In the genomic region with DNA sequence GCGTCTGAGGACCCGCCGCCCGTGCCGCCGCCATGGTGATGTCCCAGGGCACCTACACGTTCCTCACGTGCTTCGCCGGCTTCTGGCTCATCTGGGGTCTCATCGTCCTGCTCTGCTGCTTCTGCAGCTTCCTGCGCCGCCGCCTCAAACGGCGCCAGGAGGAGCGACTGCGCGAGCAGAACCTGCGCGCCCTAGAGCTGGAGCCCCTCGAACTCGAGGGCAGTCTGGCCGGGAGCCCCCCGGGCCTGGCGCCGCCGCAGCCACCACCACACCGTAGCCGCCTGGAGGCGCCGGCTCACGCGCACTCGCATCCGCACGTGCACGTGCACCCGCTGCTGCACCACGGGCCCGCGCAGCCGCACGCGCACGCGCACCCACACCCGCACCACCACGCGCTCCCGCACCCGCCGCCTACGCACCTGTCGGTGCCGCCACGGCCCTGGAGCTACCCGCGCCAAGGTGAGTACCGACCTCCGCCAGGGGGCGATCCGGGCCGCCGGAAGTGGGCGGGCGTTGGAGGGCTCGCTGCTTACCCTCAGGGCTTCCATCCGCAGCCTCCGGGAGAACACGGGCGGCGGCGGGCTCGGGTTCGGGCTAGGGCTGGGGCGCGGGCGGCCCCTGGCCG, we compare ENCODE assay signal across 8 cellular contexts. TPM values are rescaled to one million over a fixed set of nuclear protein-coding genes. Genes with fewer than 3 reads are reported as not detected.
DNase-seq lines count a peak whose midpoint lies in the region; ATAC-seq and TF ChIP-seq lines count a peak whose summit lies in the region.

No MANE protein-coding gene starts in this region.

- peak; percentile 55 for TF ChIP-seq POLR2A in GM19193 (IDR thresholded peaks at IDR 0.05; ENCODE audit: extremely low read depth, insufficient read depth, insufficient read length)

- peaks cover 3% of the 10 kb centered on the region for H3K27me3 Mint-ChIP-seq in activated CD8-positive, alpha-beta T cell treated with anti-CD3 and anti-CD28 coated beads, Interleukin-2, amount 10 ng/mL, durations not matched to agents 7 days and 5 days (ENCODE audit: low read depth)
- no peaks in the 10 kb centered on the region for H3K27me3 Mint-ChIP-seq in effector memory CD8-positive, alpha-beta T cell

- peak overlapping the region; percentile 76 for H3K4me3 Mint-ChIP-seq in activated CD8-positive, alpha-beta T cell treated with anti-CD3 and anti-CD28 coated beads, Interleukin-2, amount 10 ng/mL, durations not matched to agents 7 days and 5 days
- peak overlapping the region; percentile 83 for H3K4me3 Mint-ChIP-seq in effector memory CD8-positive, alpha-beta T cell

- peaks cover 7% of the 10 kb centered on the region for H3K36me3 Mint-ChIP-seq in activated CD8-positive, alpha-beta T cell treated with anti-CD3 and anti-CD28 coated beads, Interleukin-2, amount 10 ng/mL, durations not matched to agents 7 days and 5 days (ENCODE audit: low read depth)
- peaks cover 69% of the 10 kb centered on the region for H3K36me3 Mint-ChIP-seq in effector memory CD8-positive, alpha-beta T cell (ENCODE audit: insufficient read depth)

- POLR2A ChIA-PET in activated CD8-positive, alpha-beta T cell treated with anti-CD3 and anti-CD28 coated beads, Interleukin-2, amount 10 ng/mL, durations not matched to agents 7 days and 5 days (lab: Charles Lee) = interaction anchor here (0.6 to 19.4 kb wide), 12 partner anchors 8 to 146 kb away, joined by 3 to 245 read pairs (median 4); a partner anchor contains a TSS

- H3K27ac Mint-ChIP-seq in activated CD8-positive, alpha-beta T cell treated with anti-CD3 and anti-CD28 coated beads, Interleukin-2, amount 10 ng/mL, durations not matched to agents 7 days and 5 days = peak overlapping the region; percentile 75
- H3K27ac Mint-ChIP-seq in effector memory CD8-positive, alpha-beta T cell = peak overlapping the region; percentile 86 to 92

- peaks cover 32% of the 10 kb centered on the region for H3K4me1 Mint-ChIP-seq in activated CD8-positive, alpha-beta T cell treated with anti-CD3 and anti-CD28 coated beads, Interleukin-2, amount 10 ng/mL, durations not matched to agents 7 days and 5 days (ENCODE audit: low read depth)
- H3K4me1 Mint-ChIP-seq in effector memory CD8-positive, alpha-beta T cell (ENCODE audit: low read depth in 2 of 2) = peaks cover 19 to 21% of the 10 kb centered on the region in 2 donors

- CTCF ChIA-PET in activated CD8-positive, alpha-beta T cell treated with anti-CD3 and anti-CD28 coated beads, Interleukin-2, amount 10 ng/mL, durations not matched to agents 7 days and 5 days (lab: Charles Lee) = interaction anchor here (0.6 to 8.6 kb wide), 38 partner anchors 9 to 918 kb away, joined by 3 to 337 read pairs (median 8); a partner anchor contains a TSS

- peak in 8 of 14 donors; percentile 24 to 83 (median 46) for DNase-seq in C1 segment of cervical spinal cord (lab: John Stamatoyannopoulos, UW)
- peak; percentile 86 for DNase-seq in NCI-H82 (lab: John Stamatoyannopoulos, UW)
- peak; percentile 94 for DNase-seq in activated CD8-positive, alpha-beta T cell treated with anti-CD3 and anti-CD28 coated beads, Interleukin-2, amount 10 ng/mL, durations not matched to agents 7 days and 5 days
- DNase-seq in effector memory CD8-positive, alpha-beta T cell = peak; percentile 95
- DNase-seq in midbrain (lab: John Stamatoyannopoulos, UW) = peak; percentile 44
- peak; percentile 89 to 92 for DNase-seq in stimulated activated CD8-positive, alpha-beta memory T cell treated with anti-CD3 and anti-CD28 coated beads, Interleukin-2, amount 100 ng/mL, for 48 hours (ENCODE audit: low read depth in 2 of 2)

- peak; percentile 38 for ATAC-seq in HG03378 (IDR thresholded peaks at IDR 0.05; ENCODE audit: unreplicated experiment)
- peak; percentile 72 for ATAC-seq in activated CD8-positive, alpha-beta T cell treated with anti-CD3 and anti-CD28 coated beads, Interleukin-2, amount 10 ng/mL, durations not matched to agents 7 days and 5 days
- peak; percentile 62 for ATAC-seq in effector memory CD8-positive, alpha-beta T cell (replicated peaks)

- H3K9me3 Mint-ChIP-seq in activated CD8-positive, alpha-beta T cell treated with anti-CD3 and anti-CD28 coated beads, Interleukin-2, amount 10 ng/mL, durations not matched to agents 7 days and 5 days (ENCODE audit: insufficient read depth) = no peaks in the 10 kb centered on the region
- no peaks in the 10 kb centered on the region for H3K9me3 Mint-ChIP-seq in effector memory CD8-positive, alpha-beta T cell

RNA-seq across cellular contexts. Expression of a gene that starts 8.5 kb away (rescaled TPM):
- 10 to 100 TPM in 1 of 2 experiments, 1 to 10 TPM in 1; 9.8 to 11.6 TPM for total RNA-seq in activated CD8-positive, alpha-beta T cell treated with anti-CD3 and anti-CD28 coated beads, Interleukin-2, amount 10 ng/mL, durations not matched to agents 7 days and 5 days

RNA-seq across cellular contexts. Expression of a gene that starts 18.3 kb away (rescaled TPM):
- total RNA-seq in activated CD8-positive, alpha-beta T cell treated with anti-CD3 and anti-CD28 coated beads, Interleukin-2, amount 10 ng/mL, durations not matched to agents 7 days and 5 days = 100 to 1,000 TPM in 1 of 2 experiments, 10 to 100 TPM in 1; 92.9 to 104 TPM

RNA-seq across cellular contexts. Expression of a gene that starts 28.7 kb away (rescaled TPM):
- 100 to 1,000 TPM; 206 to 213 TPM for total RNA-seq in activated CD8-positive, alpha-beta T cell treated with anti-CD3 and anti-CD28 coated beads, Interleukin-2, amount 10 ng/mL, durations not matched to agents 7 days and 5 days

RNA-seq across cellular contexts. Expression of a gene that starts 42.3 kb away (rescaled TPM):
- total RNA-seq in activated CD8-positive, alpha-beta T cell treated with anti-CD3 and anti-CD28 coated beads, Interleukin-2, amount 10 ng/mL, durations not matched to agents 7 days and 5 days = 10 to 100 TPM; 62.5 to 67.3 TPM

RNA-seq across cellular contexts. Expression of a gene that starts 45.8 kb away (rescaled TPM):
- 1 to 10 TPM; 3.2 to 3.5 TPM for total RNA-seq in activated CD8-positive, alpha-beta T cell treated with anti-CD3 and anti-CD28 coated beads, Interleukin-2, amount 10 ng/mL, durations not matched to agents 7 days and 5 days

Comparison
In these comparisons a context has a peak if more than half of its experiments do, and no peak if none do; other contexts are left out.
1. Peak in every context shown above with its lines: DNase-seq and ATAC-seq.
2. DNase-seq: peak in every context shown above with its lines; median percentile 95 in effector memory CD8-positive, alpha-beta T cell; 94 in activated CD8-positive, alpha-beta T cell treated with anti-CD3 and anti-CD28 coated beads, Interleukin-2, amount 10 ng/mL, durations not matched to agents 7 days and 5 days; 90 in stimulated activated CD8-positive, alpha-beta memory T cell treated with anti-CD3 and anti-CD28 coated beads, Interleukin-2, amount 100 ng/mL, for 48 hours; 86 in NCI-H82; 46 in C1 segment of cervical spinal cord; 44 in midbrain.